8 cellular contexts compared by ENCODE assay signal in the genomic region with DNA sequence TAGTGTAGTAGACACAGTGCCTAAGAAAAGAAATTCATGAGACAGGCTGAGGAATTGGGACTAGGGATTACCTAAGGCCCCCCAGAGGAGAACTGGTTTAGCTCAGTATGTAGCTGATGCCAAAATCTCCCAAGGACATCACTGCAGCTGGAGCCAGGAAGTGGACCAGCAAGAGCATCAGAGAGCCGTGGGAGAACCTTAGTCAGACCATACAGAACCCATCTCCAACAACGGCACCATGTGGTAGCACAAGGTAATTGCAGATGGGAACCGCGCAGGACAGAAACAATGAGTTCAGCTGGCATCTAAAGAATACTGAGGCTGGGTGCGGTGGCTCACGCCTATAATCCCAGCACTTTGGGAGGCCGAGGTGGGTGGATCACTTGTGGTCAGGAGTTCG.
A peak's percentile ranks its signal among the peaks of the same experiment; 100 is the strongest.
DNase-seq lines count a peak whose midpoint lies in the region; ATAC-seq and TF ChIP-seq lines count a peak whose summit lies in the region.

No MANE protein-coding gene starts in this region.

- no peak for TF ChIP-seq POLR2A in thyroid gland (IDR thresholded peaks at IDR 0.05)

- TF ChIP-seq CTCF in AG10803 (conservative IDR thresholded peaks at IDR 0.05; ENCODE audit: low read length), result no peak; the same call in 1 of the 2 replicates
- TF ChIP-seq CTCF in GM13977 (IDR thresholded peaks at IDR 0.05; ENCODE audit: extremely low read depth, insufficient read depth, missing control alignments), result peak; percentile 19
- TF ChIP-seq CTCF in thyroid gland (IDR thresholded peaks at IDR 0.05), result peak in 2 of 6 experiments; percentile 14 to 17

- H3K27me3 ChIP-seq in thyroid gland, result no peaks in the 10 kb centered on the region

- H3K4me3 ChIP-seq in AG10803 (ENCODE audit: low read length), result no peak overlapping the region
- no peak overlapping the region for H3K4me3 ChIP-seq in thyroid gland (replicated peaks in 1 of 3)

- no peaks in the 10 kb centered on the region for H3K4me1 ChIP-seq in thyroid gland

- no peaks in the 10 kb centered on the region for H3K36me3 ChIP-seq in thyroid gland

- intact Hi-C loops in thyroid gland (cut with DNase I) (no loop called here), Right ventricle myocardium superior (cut with DNase I) (no loop called here)

- DNase-seq in AG10803 (ENCODE audit: low read depth), result peak; percentile 6
- DNase-seq in GM13977 (ENCODE audit: low spot score), result no peak
- peak; percentile 59 for DNase-seq in RPMI7951 (ENCODE audit: low read depth)
- DNase-seq in iPS DF 19.7 (ENCODE audit: low read depth, low spot score), result peak; percentile 76
- DNase-seq in thyroid gland, result no peak
- no peak for DNase-seq in GM19240 (ENCODE audit: insufficient read length, low spot score)
- no peak for DNase-seq in Right ventricle myocardium superior

- no peaks in the 10 kb centered on the region for H3K9me3 ChIP-seq in thyroid gland

- no peak overlapping the region for H3K27ac ChIP-seq in thyroid gland

- no peak for ATAC-seq in GM21447 (IDR thresholded peaks at IDR 0.05; ENCODE audit: unreplicated experiment)
- no peak for ATAC-seq in Right ventricle myocardium superior (ENCODE audit: poor library complexity)

- in situ Hi-C loops in GM13977 (cut with MboI; ENCODE audit: low pct_unique_long_range_greater_than_20kb, low sequenced_read_pairs, unreplicated experiment), result no loop called here

- WGBS in thyroid gland, 2 donors, result 57 to 68% methylated on average over 8 of the region's 8 CpGs

Comparison
In these comparisons a context has a peak if more than half of its experiments do, and no peak if none do; other contexts are left out.
1. DNase-seq: peak in AG10803 (single experiment), RPMI7951 (single experiment) and iPS DF 19.7 (single experiment); none in GM13977 (single experiment), thyroid gland (0 of 2), GM19240 (single experiment) and Right ventricle myocardium superior (single experiment).